Comparison of ENCODE assay signal across 1 cellular context in the genomic region with DNA sequence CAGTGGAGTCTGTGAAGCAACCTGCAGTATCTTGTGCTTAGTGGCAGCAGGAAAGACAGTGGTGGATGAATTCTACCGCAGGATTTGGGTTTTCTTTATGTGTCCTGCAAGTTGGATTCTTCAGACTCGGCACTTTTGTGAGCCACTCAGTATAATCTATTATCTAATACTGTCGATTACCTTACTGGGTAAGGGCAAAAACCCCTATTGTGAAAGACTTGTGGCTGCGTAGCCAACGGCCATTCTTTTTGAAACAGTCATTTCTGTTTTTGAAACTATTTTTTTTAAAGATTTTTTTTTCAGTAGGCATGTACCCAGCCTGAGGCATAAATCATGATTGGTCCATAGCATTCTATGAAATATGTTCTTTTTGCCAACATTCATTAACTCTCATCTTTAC.
TF ChIP-seq lines count a peak whose summit lies in the region.

No MANE protein-coding gene starts in this region.

TF ChIP-seq in GM23338, 12 proteins besides CTCF, POLR2A, EP300 and RAD21 (continued from another document):
- no peak for TF ChIP-seq EZH2 (IDR thresholded peaks at IDR 0.05; ENCODE audit: low read depth, unreplicated experiment)
- no peak for TF ChIP-seq REST (IDR thresholded peaks at IDR 0.05; ENCODE audit: unreplicated experiment)
- TF ChIP-seq NANOG (IDR thresholded peaks at IDR 0.05; ENCODE audit: borderline replicate concordance), result no peak
- no peak for TF ChIP-seq CREB1 (CRISPR knock-in tag; IDR thresholded peaks at IDR 0.05; ENCODE audit: low read depth)
- no peak for TF ChIP-seq POLR2AphosphoS5 (IDR thresholded peaks at IDR 0.05; ENCODE audit: low read depth)
- TF ChIP-seq ETS1 (IDR thresholded peaks at IDR 0.05), result no peak
